Comparison of ENCODE assay signal across 7 cellular contexts in the genomic region with DNA sequence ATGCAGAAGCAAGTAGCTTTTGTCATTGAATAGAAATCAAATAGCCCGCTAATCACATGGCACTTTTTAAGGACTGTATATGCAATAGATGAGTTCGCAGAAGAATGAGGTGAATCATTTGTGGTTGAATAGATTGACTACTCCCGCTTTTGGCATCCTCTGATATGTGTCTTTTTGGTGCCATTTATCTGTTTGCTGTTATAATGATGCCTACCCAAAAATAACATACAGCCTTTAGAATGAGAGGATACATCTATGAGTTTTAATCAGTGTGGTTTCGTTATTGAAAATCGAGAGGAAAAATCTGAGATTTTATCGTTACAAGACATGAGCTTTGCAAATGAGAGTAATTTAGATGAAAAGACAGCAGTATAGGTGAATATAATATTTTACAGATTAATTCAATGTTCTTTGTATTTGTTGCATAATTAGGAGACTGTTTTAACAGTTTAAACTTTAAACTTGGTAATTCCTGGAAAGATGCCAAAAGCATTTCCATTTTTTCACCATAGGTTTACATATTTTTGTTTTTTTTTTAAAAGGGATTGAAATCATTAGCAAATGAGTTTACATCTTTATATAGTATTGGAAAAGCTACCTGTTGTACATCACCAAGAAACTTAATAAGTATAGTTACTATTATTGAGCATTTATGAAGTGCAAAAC. TPM values are rescaled to one million over a fixed set of nuclear protein-coding genes. Genes with fewer than 3 reads are reported as not detected.
DNase-seq lines count a peak whose midpoint lies in the region; ATAC-seq and TF ChIP-seq lines count a peak whose summit lies in the region.

No MANE protein-coding gene starts in this region.

- in situ Hi-C loops in mammary epithelial cell (cut with MboI; ENCODE audit: low sequenced_read_pairs in 2 of 2), result no loop called here

- H3K9ac ChIP-seq in mammary epithelial cell (ENCODE audit: insufficient read depth, low read length), result no peak overlapping the region

- no peaks in the 10 kb centered on the region for H3K9me3 ChIP-seq in mammary epithelial cell (replicated peaks; ENCODE audit: insufficient read depth, low read length)

- ATAC-seq in GM21423 (IDR thresholded peaks at IDR 0.05; ENCODE audit: unreplicated experiment), result no peak

- dilution Hi-C loops in mammary epithelial cell (cut with HindIII; ENCODE audit: low sequenced_read_pairs), result no loop called here

- peak overlapping the region; percentile 83 for H3K4me3 Mint-ChIP-seq in mesothelial cell of epicardium

- no peaks in the 10 kb centered on the region for H3K79me2 ChIP-seq in mammary epithelial cell (ENCODE audit: insufficient read depth, low read length)

- H3K9me3 Mint-ChIP-seq in mesothelial cell of epicardium, result peaks cover 2% of the 10 kb centered on the region

- peak overlapping the region; percentile 99 for H3K4me2 ChIP-seq in mammary epithelial cell (ENCODE audit: insufficient read depth, low read depth, low read length)

- peaks cover 46% of the 10 kb centered on the region for H3K27me3 ChIP-seq in mammary epithelial cell (ENCODE audit: insufficient read depth, low read length)

- 18% methylated on average over 6 of the region's 6 CpGs for WGBS in mammary epithelial cell (ENCODE audit: low coverage, missing lambda C conversion rate)

- peaks cover 1% of the 10 kb centered on the region for H3K36me3 Mint-ChIP-seq in mesothelial cell of epicardium

- H4K20me1 ChIP-seq in mammary epithelial cell (ENCODE audit: insufficient read depth, low read length), result no peaks in the 10 kb centered on the region

- DNase-seq in GM12865 (ENCODE audit: low read depth) (peak; percentile 10), NCI-H446 treated with DMSO at 0.1 percent for 48 hours (lab: John Stamatoyannopoulos, UW) (peak; percentile 27), mammary epithelial cell (peak; percentile 1), mesothelial cell of epicardium (ENCODE audit: low spot score in 2 of 2, unreplicated experiment in 2 of 2) (no peak), NCI-H524 treated with DMSO at 0.1 percent for 48 hours (lab: John Stamatoyannopoulos, UW) (no peak), COLO668 (lab: John Stamatoyannopoulos, UW; ENCODE audit: unreplicated experiment) (no peak)

- H3K4me3 ChIP-seq in GM12865 (ENCODE audit: low read depth, low read length) (peak overlapping the region; percentile 92), mammary epithelial cell (replicated peaks in 1 of 3; ENCODE audit: insufficient read depth in 1 of 3, low read depth in 2 of 3, low read length in 3 of 3) (peak overlapping the region; percentile 5 to 58 (median 47))

- no peak overlapping the region for H2AFZ ChIP-seq in mammary epithelial cell (ENCODE audit: low read depth, low read length)

- H3K4me1 Mint-ChIP-seq in mesothelial cell of epicardium, result peaks cover 37% of the 10 kb centered on the region

- CTCF ChIA-PET in mammary epithelial cell (lab: Charles Lee; ENCODE audit: low non-redundant PET), result interaction anchor here (0.7 kb wide), 1 partner anchor 345 kb away, joined by 4 read pairs; no protein-coding TSS in a partner anchor

- peaks cover 14% of the 10 kb centered on the region for H3K4me1 ChIP-seq in mammary epithelial cell (ENCODE audit: insufficient read depth, low read length)

- peaks cover 8% of the 10 kb centered on the region for H3K27me3 Mint-ChIP-seq in mesothelial cell of epicardium (ENCODE audit: low read depth)

- no TSS peak for BruUV-seq in mammary epithelial cell (replicated peaks; lab: Mats Ljungman, UMichigan)

- intact Hi-C loops in mammary epithelial cell (cut with micrococcal nuclease), result no loop called here

- no peak overlapping the region for H3K27ac Mint-ChIP-seq in mesothelial cell of epicardium

- no peak overlapping the region for H3K27ac ChIP-seq in mammary epithelial cell (ENCODE audit: insufficient read depth, low read depth, low read length)

- no peak for TF ChIP-seq CTCF in GM12865 (IDR thresholded peaks at IDR 0.05; ENCODE audit: insufficient read depth, low read depth, low read length, missing control alignments)
- TF ChIP-seq CTCF in mammary epithelial cell (conservative IDR thresholded peaks at IDR 0.05 in 1 of 2, IDR thresholded peaks at IDR 0.05 in 1 of 2; ENCODE audit: extremely low read depth in 1 of 2, insufficient read depth in 1 of 2, low read depth in 1 of 2, low read length in 2 of 2), result no peak
- no peak for TF ChIP-seq CTCF in mesothelial cell of epicardium (IDR thresholded peaks at IDR 0.05; ENCODE audit: unreplicated experiment)

- H3K36me3 ChIP-seq in mammary epithelial cell (ENCODE audit: insufficient read depth, low read length), result no peaks in the 10 kb centered on the region

RNA-seq across cellular contexts. Expression of gene PDE3B, which starts 1.8 kb away (rescaled TPM):
- total RNA-seq in mammary epithelial cell, result not detected
- polyA plus RNA-seq in mammary epithelial cell, result 0.01 TPM
- not detected for polyA minus RNA-seq in mammary epithelial cell
- 10.1 to 12.3 TPM (median 10.7 TPM) in 3 replicates for total RNA-seq in mesothelial cell of epicardium

Comparison
In these comparisons a context has a peak if more than half of its experiments do, and no peak if none do; other contexts are left out.
1. DNase-seq: peak in GM12865 (single experiment), NCI-H446 treated with DMSO at 0.1 percent for 48 hours (single experiment) and mammary epithelial cell (single experiment); none in mesothelial cell of epicardium (0 of 2), NCI-H524 treated with DMSO at 0.1 percent for 48 hours (single experiment) and COLO668 (single experiment).
2. RNA of gene PDE3B, which starts 1.8 kb away (total RNA-seq): 10.1 to 12.3 TPM in mesothelial cell of epicardium; not detected in mammary epithelial cell; every median in the first group is over 10 times any median in the second.